Comparison of ENCODE assay signal across 32 cellular contexts in genomic region chr17:81202318-81202717, GRCh38. TPM values are rescaled to one million over a fixed set of nuclear protein-coding genes. Genes with fewer than 3 reads are reported as not detected.
"Had no signal": no experiment of that assay in that cellular context is flagged by ENCODE, and none has a peak within 500 bp of the region (broad histone marks: within the 10 kb centered on the region; RNA-seq: fewer than 3 reads in every experiment).

No MANE protein-coding gene starts in this region.

- H3K27ac ChIP-seq: ascending aorta, cardiac muscle cell had no signal

- H3K9me3 ChIP-seq: ascending aorta had no signal

- H3K4me3 ChIP-seq: ascending aorta, cardiac muscle cell had no signal

- FAIRE-seq: bronchial epithelial cell, TTC549 had no signal

- DNase-seq: activated CD4-positive, alpha-beta memory T cell treated with anti-CD3 and anti-CD28 coated beads, Interleukin-2, amount 10 ng/mL, durations not matched to agents 7 days and 5 days; activated CD4-positive, alpha-beta T cell treated with anti-CD3 and anti-CD28 coated beads for 1 hour; activated CD4-positive, alpha-beta T cell treated with anti-CD3 and anti-CD28 coated beads for 36 hours; activated CD4-positive, alpha-beta T cell treated with anti-CD3 and anti-CD28 coated beads for 48 hours; activated CD4-positive, alpha-beta T cell treated with anti-CD3 and anti-CD28 coated beads, Interleukin-2, amount 10 ng/mL, durations not matched to agents 7 days and 5 days; activated CD4-positive, alpha-beta T cell treated with anti-CD3 and anti-CD28 coated beads, Interleukin-2, amount 50 U/mL, for 48 hours; activated CD4-positive, CD25-positive, alpha-beta regulatory T cell; activated CD8-positive, alpha-beta memory T cell treated with anti-CD3 and anti-CD28 coated beads for 24 hours; activated CD8-positive, alpha-beta memory T cell treated with anti-CD3 and anti-CD28 coated beads, Interleukin-2, amount 10 ng/mL, durations not matched to agents 7 days and 5 days; activated CD8-positive, alpha-beta memory T cell treated with anti-CD3 and anti-CD28 coated beads, Interleukin-2, amount 50 U/mL, for 48 hours; activated CD8-positive, alpha-beta T cell treated with anti-CD3 and anti-CD28 coated beads, Interleukin-2, amount 10 ng/mL, durations not matched to agents 7 days and 5 days; activated effector memory CD4-positive, alpha-beta T cell treated with Interleukin-2 at 50 U/mL for 16 hours; activated gamma-delta T cell; activated naive CD4-positive, alpha-beta T cell treated with anti-CD3 and anti-CD28 coated beads, Interleukin-2, amount 10 ng/mL, durations not matched to agents 7 days and 5 days; activated naive CD4-positive, alpha-beta T cell treated with Interleukin-2 at 50 U/mL for 16 hours; activated naive CD8-positive, alpha-beta T cell treated with anti-CD3 and anti-CD28 coated beads, Interleukin-2, amount 10 ng/mL, durations not matched to agents 7 days and 5 days; activated naive CD8-positive, alpha-beta T cell treated with anti-CD3 and anti-CD28 coated beads, Interleukin-2, amount 50 U/mL, for 24 hours; activated T-cell treated with anti-CD3 and anti-CD28 coated beads, Interleukin-2, amount 50 U/mL, for 24 hours; activated T-cell treated with anti-CD3 and anti-CD28 coated beads, Interleukin-2, amount 50 U/mL, for 48 hours; amygdala; anterior cingulate cortex; caudate nucleus; cerebellar nuclear complex; T-helper 2 cell; T-helper 9 cell had no signal

- H3K4me1 ChIP-seq: ascending aorta had no signal

- H3K36me3 ChIP-seq: cardiac muscle cell had no signal

- H3K27me3 ChIP-seq: ascending aorta, cardiac muscle cell had no signal

RNA-seq across cellular contexts. Expression of gene PVALEF, which starts 37.0 kb away (rescaled TPM):
- total RNA-seq: activated CD4-positive, alpha-beta memory T cell treated with anti-CD3 and anti-CD28 coated beads, Interleukin-2, amount 10 ng/mL, durations not matched to agents 7 days and 5 days; activated CD4-positive, alpha-beta T cell treated with anti-CD3 and anti-CD28 coated beads for 36 hours; activated CD4-positive, alpha-beta T cell treated with anti-CD3 and anti-CD28 coated beads, Interleukin-2, amount 10 ng/mL, durations not matched to agents 7 days and 5 days; activated CD8-positive, alpha-beta memory T cell treated with anti-CD3 and anti-CD28 coated beads, Interleukin-2, amount 10 ng/mL, durations not matched to agents 7 days and 5 days; activated CD8-positive, alpha-beta T cell treated with anti-CD3 and anti-CD28 coated beads, Interleukin-2, amount 10 ng/mL, durations not matched to agents 7 days and 5 days; activated naive CD8-positive, alpha-beta T cell treated with anti-CD3 and anti-CD28 coated beads, Interleukin-2, amount 10 ng/mL, durations not matched to agents 7 days and 5 days; activated T-helper 2 cell treated with anti-CD3 and anti-CD28 coated beads, Interferon-gamma antibody, Interleukin-2, Interleukin-4, amounts not matched to agents 10 μg/mL and 5 μg/mL and 100 μg/mL, durations not matched to agents 14 hours and 24 hours and 36 hours; ascending aorta; bronchial epithelial cell; chondrocyte had no signal
- polyA plus RNA-seq: adipose tissue had no signal
